10 cellular contexts compared by ENCODE assay signal in genomic region chr20:62370115-62370806, GRCh38. TPM values are rescaled to one million over a fixed set of nuclear protein-coding genes. Genes with fewer than 3 reads are reported as not detected.
DNase-seq lines count a peak whose midpoint lies in the region; ATAC-seq and TF ChIP-seq lines count a peak whose summit lies in the region.
"Had no signal": no experiment of that assay in that cellular context is flagged by ENCODE, and none has a peak within 500 bp of the region (broad histone marks: within the 10 kb centered on the region; RNA-seq: fewer than 3 reads in every experiment).

No MANE protein-coding gene starts in this region.

- H3K9me3 ChIP-seq in HUES6 (ENCODE audit: control insufficient read depth, insufficient read depth, low read depth, low read length) (no peaks in the 10 kb centered on the region), psoas muscle (no peaks in the 10 kb centered on the region)

- H3K4me3 ChIP-seq in HUES6 (ENCODE audit: low read depth, low read length) (no peak overlapping the region), psoas muscle (no peak overlapping the region), brain microvascular endothelial cell (ENCODE audit: low read depth, low read length) (no peak overlapping the region)
- H3K4me3 ChIP-seq: lung had no signal

- H3K27me3 Mint-ChIP-seq in chondrocyte (ENCODE audit: low read depth): no peaks in the 10 kb centered on the region
- H3K27me3 Mint-ChIP-seq in CD14-positive monocyte (ENCODE audit: low read depth in 3 of 3): peaks cover 34 to 66% (median 48%) of the 10 kb centered on the region in 3 donors

- H3K4me1 ChIP-seq in HUES6 (ENCODE audit: control insufficient read depth, insufficient read depth, low read length): peaks cover 39% of the 10 kb centered on the region
- peaks cover 45% of the 10 kb centered on the region for H3K4me1 ChIP-seq in psoas muscle

- H3K9ac ChIP-seq in HUES6 (ENCODE audit: low read length): peak overlapping the region; percentile 29
- H3K9ac ChIP-seq: KMS-11 had no signal

- 49 to 65% (median 55%) methylated on average over 19 of the region's 19 CpGs for WGBS in psoas muscle, 3 donors

- in situ Hi-C loops in brain microvascular endothelial cell (cut with HindIII; ENCODE audit: low pct_ligation_motif_present, low sequenced_read_pairs): no loop called here

- intact Hi-C loops in psoas muscle (cut with DNase I): loop anchor here in 1 of 2 donors (5.0 kb wide), 1 partner anchor 63 kb away; no protein-coding TSS in a partner anchor
- intact Hi-C loops in CD14-positive monocyte (cut with micrococcal nuclease): no loop called here

- H3K9me3 Mint-ChIP-seq in chondrocyte (ENCODE audit: low read depth): no peaks in the 10 kb centered on the region
- H3K9me3 Mint-ChIP-seq in CD14-positive monocyte: peaks cover 0 to 10% (median 2%) of the 10 kb centered on the region in 7 donors

- H3K27ac Mint-ChIP-seq in chondrocyte (ENCODE audit: unreplicated experiment): peak overlapping the region; percentile 65
- peak overlapping the region in 1 of 7 donors; percentile 31 for H3K27ac Mint-ChIP-seq in CD14-positive monocyte

- H3K36me3 Mint-ChIP-seq in chondrocyte (ENCODE audit: low read depth): no peaks in the 10 kb centered on the region
- no peaks in the 10 kb centered on the region for H3K36me3 Mint-ChIP-seq in CD14-positive monocyte

- peak in 1 of 4 donors; percentile 9 for ATAC-seq in psoas muscle
- no peak for ATAC-seq in GM19324 (IDR thresholded peaks at IDR 0.05; ENCODE audit: low FRiP score, unreplicated experiment)

- H3K27me3 ChIP-seq in HUES6 (ENCODE audit: control insufficient read depth, insufficient read depth, low read length) (no peaks in the 10 kb centered on the region), psoas muscle (ENCODE audit: insufficient read depth in 3 of 3, low read length in 2 of 3) (no peaks in the 10 kb centered on the region), brain microvascular endothelial cell (replicated peaks) (no peaks in the 10 kb centered on the region)

- no peak for TF ChIP-seq CTCF in chondrocyte (IDR thresholded peaks at IDR 0.05)
- TF ChIP-seq CTCF in psoas muscle (IDR thresholded peaks at IDR 0.05): no peak
- TF ChIP-seq CTCF in CD14-positive monocyte (IDR thresholded peaks at IDR 0.05): no peak
- no peak for TF ChIP-seq CTCF in brain microvascular endothelial cell (IDR thresholded peaks at IDR 0.05; ENCODE audit: low read depth, low read length, missing control alignments)

- DNase-seq in AG20443 (ENCODE audit: low spot score): peak; percentile 84
- DNase-seq in chondrocyte (ENCODE audit: low spot score): no peak
- peak in 1 of 2 donors; percentile 45 for DNase-seq in psoas muscle
- DNase-seq in CD14-positive monocyte (ENCODE audit: low spot score): no peak
- DNase-seq in brain microvascular endothelial cell: no peak
- no peak for DNase-seq in NCI-H1930 (lab: John Stamatoyannopoulos, UW)

- H3K36me3 ChIP-seq in HUES6 (ENCODE audit: control insufficient read depth, insufficient read depth, low read length) (0 out of 2 replicates have a peak, but pooled peaks cover under 1% of the 10 kb centered on the region), psoas muscle (ENCODE audit: insufficient read depth in 1 of 2, low read depth in 1 of 2) (no peaks in the 10 kb centered on the region), brain microvascular endothelial cell (replicated peaks) (no peaks in the 10 kb centered on the region)

- H3K4me3 Mint-ChIP-seq in chondrocyte (ENCODE audit: unreplicated experiment) (no peak overlapping the region), CD14-positive monocyte (no peak overlapping the region)

- H3K27ac ChIP-seq in HUES6 (ENCODE audit: low read depth, low read length) (0 out of 2 replicates have a peak overlapping the region, but pooled peaks have one; percentile 25), psoas muscle (peak overlapping the region; percentile 87), brain microvascular endothelial cell (no peak overlapping the region)
- H3K27ac ChIP-seq: KMS-11 had no signal

- H3K4me1 Mint-ChIP-seq in chondrocyte (ENCODE audit: low read depth) (peaks cover 50% of the 10 kb centered on the region), CD14-positive monocyte (peaks cover 11% of the 10 kb centered on the region)

RNA-seq across cellular contexts. Expression of gene LAMA5, which starts 3.1 kb away (rescaled TPM):
- 156 to 368 TPM (median 355 TPM) in 3 replicates for total RNA-seq in chondrocyte
- 10 to 100 TPM; 27.2 to 74.6 (median 46.5) TPM for total RNA-seq in psoas muscle
- polyA plus RNA-seq in psoas muscle: 10 to 100 TPM; 14.4 to 40.5 (median 23.3) TPM
- not detected for polyA plus RNA-seq in CD14-positive monocyte

RNA-seq across cellular contexts. Expression of gene RPS21, which starts 16.6 kb away (rescaled TPM):
- 830 to 911 TPM (median 873 TPM) in 3 replicates for total RNA-seq in chondrocyte
- total RNA-seq in psoas muscle: 1,000 to 10,000 TPM in 3 of 4 donors, 100 to 1,000 TPM in 1; 602 to 1,206 (median 1,044) TPM
- polyA plus RNA-seq in psoas muscle: 1,000 to 10,000 TPM; 3,473 to 5,162 (median 3,791) TPM
- polyA plus RNA-seq in CD14-positive monocyte: 100 to 1,000 TPM; 799 to 968 TPM

RNA-seq across cellular contexts. Expression of gene CABLES2, which starts 36.8 kb away (rescaled TPM):
- total RNA-seq in chondrocyte (6.4 to 7.8 TPM (median 6.5 TPM) in 3 replicates), psoas muscle (1 to 10 TPM; 3.0 to 4.2 (median 3.9) TPM)
- polyA plus RNA-seq in psoas muscle (1 to 10 TPM; 2.4 to 4.3 (median 3.5) TPM), CD14-positive monocyte (under 1 TPM; 0.60 to 0.61 TPM)

RNA-seq across cellular contexts. Expression of gene RBBP8NL, which starts 57.1 kb away (rescaled TPM):
- not detected in 3 replicates for total RNA-seq in chondrocyte
- total RNA-seq in psoas muscle: not detected
- polyA plus RNA-seq in psoas muscle: under 1 TPM in 2 of 3 donors, not detected in 1; 0.03 to 0.08 TPM
- polyA plus RNA-seq in CD14-positive monocyte: not detected
